Comparison of ENCODE assay signal across 8 cellular contexts in genomic region chr22:28829358-28830181, GRCh38. TPM values are rescaled to one million over a fixed set of nuclear protein-coding genes. Genes with fewer than 3 reads are reported as not detected.
A peak's percentile ranks its signal among the peaks of the same experiment; 100 is the strongest.
DNase-seq lines count a peak whose midpoint lies in the region; ATAC-seq and TF ChIP-seq lines count a peak whose summit lies in the region.

No MANE protein-coding gene starts in this region.

- H3K4me1 Mint-ChIP-seq in activated CD8-positive, alpha-beta T cell treated with anti-CD3 and anti-CD28 coated beads for 36 hours (ENCODE audit: low read depth), result peaks cover 18% of the 10 kb centered on the region
- H3K4me1 Mint-ChIP-seq in effector memory CD8-positive, alpha-beta T cell (ENCODE audit: low read depth in 2 of 2), result peaks cover 37 to 38% of the 10 kb centered on the region in 2 donors
- H3K4me1 Mint-ChIP-seq in memory B cell, result peaks cover 10% of the 10 kb centered on the region

- peak; percentile 89 for TF ChIP-seq CTCF in GM20000 (IDR thresholded peaks at IDR 0.05; ENCODE audit: extremely low read depth, missing control alignments)
- TF ChIP-seq CTCF in activated CD8-positive, alpha-beta T cell treated with anti-CD3 and anti-CD28 coated beads for 36 hours (IDR thresholded peaks at IDR 0.05), result peak; percentile 98

- H3K36me3 Mint-ChIP-seq in activated CD8-positive, alpha-beta T cell treated with anti-CD3 and anti-CD28 coated beads for 36 hours (ENCODE audit: low read depth), result peaks cover 4% of the 10 kb centered on the region
- peaks cover 6% of the 10 kb centered on the region for H3K36me3 Mint-ChIP-seq in effector memory CD8-positive, alpha-beta T cell (ENCODE audit: insufficient read depth)
- H3K36me3 Mint-ChIP-seq in memory B cell, result peaks cover 2% of the 10 kb centered on the region

- H3K9me3 Mint-ChIP-seq in activated CD8-positive, alpha-beta T cell treated with anti-CD3 and anti-CD28 coated beads for 36 hours, result no peaks in the 10 kb centered on the region
- H3K9me3 Mint-ChIP-seq in effector memory CD8-positive, alpha-beta T cell, result no peaks in the 10 kb centered on the region
- no peaks in the 10 kb centered on the region for H3K9me3 Mint-ChIP-seq in memory B cell

- CTCF ChIA-PET in activated CD8-positive, alpha-beta T cell treated with anti-CD3 and anti-CD28 coated beads for 36 hours (lab: Charles Lee), result interaction anchor here (0.7 to 4.7 kb wide), 52 partner anchors 9 to 807 kb away, joined by 3 to 79 read pairs (median 4); partner anchors contain the start of genes CCDC117, TTC28 and XBP1

- ATAC-seq in activated CD8-positive, alpha-beta T cell treated with anti-CD3 and anti-CD28 coated beads for 36 hours, result peak; percentile 72
- peak; percentile 85 for ATAC-seq in effector memory CD8-positive, alpha-beta T cell (replicated peaks)
- ATAC-seq in memory B cell (ENCODE audit: low read depth) (peak; percentile 89), HG03196 (IDR thresholded peaks at IDR 0.05; ENCODE audit: unreplicated experiment) (no peak)

- H3K27me3 Mint-ChIP-seq in activated CD8-positive, alpha-beta T cell treated with anti-CD3 and anti-CD28 coated beads for 36 hours, result no peaks in the 10 kb centered on the region
- no peaks in the 10 kb centered on the region for H3K27me3 Mint-ChIP-seq in effector memory CD8-positive, alpha-beta T cell
- H3K27me3 Mint-ChIP-seq in memory B cell, result no peaks in the 10 kb centered on the region

- intact Hi-C loops in activated CD8-positive, alpha-beta T cell treated with anti-CD3 and anti-CD28 coated beads for 36 hours (cut with micrococcal nuclease), result loop anchor here (5.0 kb wide), 1 partner anchor 227 kb away; no protein-coding TSS in a partner anchor

- POLR2A ChIA-PET in activated CD8-positive, alpha-beta T cell treated with anti-CD3 and anti-CD28 coated beads for 36 hours (lab: Charles Lee), result interaction anchor here (0.7 to 2.8 kb wide), 5 partner anchors 29 to 57 kb away, joined by 3 to 8 read pairs (median 7); partner anchors contain the start of genes CCDC117 and XBP1

- no peak overlapping the region for H3K27ac Mint-ChIP-seq in activated CD8-positive, alpha-beta T cell treated with anti-CD3 and anti-CD28 coated beads for 36 hours
- H3K27ac Mint-ChIP-seq in effector memory CD8-positive, alpha-beta T cell, result no peak overlapping the region
- H3K27ac Mint-ChIP-seq in memory B cell, result no peak overlapping the region

- H3K4me3 Mint-ChIP-seq in activated CD8-positive, alpha-beta T cell treated with anti-CD3 and anti-CD28 coated beads for 36 hours, result no peak overlapping the region
- peak overlapping the region in 1 of 2 donors; percentile 46 for H3K4me3 Mint-ChIP-seq in effector memory CD8-positive, alpha-beta T cell
- no peak overlapping the region for H3K4me3 Mint-ChIP-seq in memory B cell

- DNase-seq in AML-193 (lab: John Stamatoyannopoulos, UW), result peak; percentile 67 to 76
- DNase-seq in GM20000 (ENCODE audit: low spot score), result peak; percentile 80
- peak; percentile 80 for DNase-seq in NCI-H69 (lab: John Stamatoyannopoulos, UW)
- peak; percentile 84 for DNase-seq in activated CD8-positive, alpha-beta T cell treated with anti-CD3 and anti-CD28 coated beads for 36 hours
- peak; percentile 72 to 77 (median 74) for DNase-seq in effector memory CD8-positive, alpha-beta T cell
- peak; percentile 77 to 79 for DNase-seq in memory B cell (ENCODE audit: low spot score in 2 of 2)
- peak; percentile 60 for DNase-seq in stimulated activated CD8-positive, alpha-beta memory T cell treated with anti-CD3 and anti-CD28 coated beads, Interleukin-12 subunit alpha, Interleukin-12 subunit beta, amount 100 ng/mL, for 1 hour (ENCODE audit: low read depth)

RNA-seq across cellular contexts. Expression of gene XBP1, which starts 29.2 kb away (rescaled TPM):
- 100 to 1,000 TPM; 102 to 103 TPM for total RNA-seq in activated CD8-positive, alpha-beta T cell treated with anti-CD3 and anti-CD28 coated beads for 36 hours

RNA-seq across cellular contexts. Expression of gene ZNRF3, which starts 53.8 kb away (rescaled TPM):
- 1 to 10 TPM; 2.0 to 2.5 TPM for total RNA-seq in activated CD8-positive, alpha-beta T cell treated with anti-CD3 and anti-CD28 coated beads for 36 hours

RNA-seq across cellular contexts. Expression of gene CCDC117, which starts 57.1 kb away (rescaled TPM):
- total RNA-seq in activated CD8-positive, alpha-beta T cell treated with anti-CD3 and anti-CD28 coated beads for 36 hours, result 10 to 100 TPM; 25.5 to 26.2 TPM
